1 cellular context compared by ENCODE assay signal in genomic region chr7:66995045-66995776, GRCh38.
TF ChIP-seq lines count a peak whose summit lies in the region.
"Not testable (repeated sequence)": the region's sequence is repeated elsewhere in the genome, so short reads cannot be mapped to it uniquely, and the experiment has no call there.

Gene SBDS, minus strand, starts transcription at chr7:66995586. Its CDS starts 169 bp downstream, at chr7:66995417.

TF ChIP-seq in HepG2, 621 proteins besides CTCF, POLR2A, EP300 and RAD21 (continued from another document and continues in another):
- 0 out of 2 replicates have a peak, but pooled peaks have one; percentile 8 for TF ChIP-seq ZNF564 (CRISPR knock-in tag; IDR thresholded peaks at IDR 0.05)
- TF ChIP-seq MXI1 (IDR thresholded peaks at IDR 0.05; ENCODE audit: borderline replicate concordance, low read depth, low read length), result peak; percentile 53; the same call in 1 of the 3 replicates
- 0 out of 2 replicates have a peak, but pooled peaks have one; percentile 31 for TF ChIP-seq HNRNPL (IDR thresholded peaks at IDR 0.05; ENCODE audit: low read depth, low read length)
- not testable (repeated sequence) for TF ChIP-seq NONO (IDR thresholded peaks at IDR 0.05); MAZ (IDR thresholded peaks at IDR 0.05; ENCODE audit: borderline replicate concordance, low read depth, low read length); FOXP1 (IDR thresholded peaks at IDR 0.05); HNF1A (IDR thresholded peaks at IDR 0.05; ENCODE audit: low read depth)
- peak; percentile 57 for TF ChIP-seq NONO (CRISPR knock-in tag; conservative IDR thresholded peaks at IDR 0.05)
- TF ChIP-seq MAZ (CRISPR knock-in tag; IDR thresholded peaks at IDR 0.05; ENCODE audit: low read depth), result 0 out of 2 replicates have a peak, but pooled peaks have one; percentile 40
- peak; percentile 33; the same call in 1 of the 2 replicates for TF ChIP-seq SP4 (CRISPR knock-in tag; IDR thresholded peaks at IDR 0.05)
- peak; percentile 56 for TF ChIP-seq MED8 (CRISPR knock-in tag; IDR thresholded peaks at IDR 0.05; ENCODE audit: insufficient replicate concordance)
- peak; percentile 69; the same call in 1 of the 2 replicates for TF ChIP-seq ZNF788 (CRISPR knock-in tag; IDR thresholded peaks at IDR 0.05; ENCODE audit: borderline replicate concordance)
- 0 out of 2 replicates have a peak, but pooled peaks have one; percentile 10 for TF ChIP-seq ZNF646 (CRISPR knock-in tag; IDR thresholded peaks at IDR 0.05)
- TF ChIP-seq ZSCAN31 (CRISPR knock-in tag; IDR thresholded peaks at IDR 0.05; ENCODE audit: low read depth), result peak; percentile 75; the same call in 1 of the 2 replicates
- TF ChIP-seq KLF11 (CRISPR knock-in tag; IDR thresholded peaks at IDR 0.05), result peak; percentile 70; the same call in 1 of the 2 replicates
- TF ChIP-seq FOXP1 (CRISPR knock-in tag; IDR thresholded peaks at IDR 0.05), result peak; percentile 34; the same call in 1 of the 2 replicates
- TF ChIP-seq RARA (CRISPR knock-in tag; IDR thresholded peaks at IDR 0.05), result peak; percentile 24; the same call in 1 of the 2 replicates
- peak; percentile 76 for TF ChIP-seq ARID3A (IDR thresholded peaks at IDR 0.05; ENCODE audit: low read depth, low read length)
- peak; percentile 65 for TF ChIP-seq SP2 (CRISPR knock-in tag; IDR thresholded peaks at IDR 0.05)
- TF ChIP-seq MXD1 (CRISPR knock-in tag; IDR thresholded peaks at IDR 0.05), result 0 out of 2 replicates have a peak, but pooled peaks have one; percentile 16
- TF ChIP-seq ZNF782 (CRISPR knock-in tag; IDR thresholded peaks at IDR 0.05; ENCODE audit: borderline replicate concordance), result 0 out of 2 replicates have a peak, but pooled peaks have one; percentile 52
- TF ChIP-seq ZC3H13 (CRISPR knock-in tag; IDR thresholded peaks at IDR 0.05), result 0 out of 2 replicates have a peak, but pooled peaks have one; percentile 50
- TF ChIP-seq ZNF18 (CRISPR knock-in tag; IDR thresholded peaks at IDR 0.05; ENCODE audit: insufficient replicate concordance), result peak; percentile 18
- TF ChIP-seq CEBPG (CRISPR knock-in tag; IDR thresholded peaks at IDR 0.05), result peak; percentile 15; the same call in 1 of the 2 replicates
- peak; percentile 89 for TF ChIP-seq TAF1 (CRISPR knock-in tag; IDR thresholded peaks at IDR 0.05)
- TF ChIP-seq ATF1 (CRISPR knock-in tag; IDR thresholded peaks at IDR 0.05), result peak; percentile 67
- peak; percentile 50; the same call in 1 of the 2 replicates for TF ChIP-seq MEF2D (CRISPR knock-in tag; IDR thresholded peaks at IDR 0.05)
- 0 out of 2 replicates have a peak, but pooled peaks have one; percentile 64 for TF ChIP-seq ZBTB21 (CRISPR knock-in tag; IDR thresholded peaks at IDR 0.05)
- peak; percentile 33; the same call in 1 of the 2 replicates for TF ChIP-seq ZNF510 (CRISPR knock-in tag; IDR thresholded peaks at IDR 0.05; ENCODE audit: low read depth)
- peak; percentile 96 for TF ChIP-seq FOXK1 (CRISPR knock-in tag; IDR thresholded peaks at IDR 0.05; ENCODE audit: borderline replicate concordance, low read depth)
- peak; percentile 80 for TF ChIP-seq DRAP1 (CRISPR knock-in tag; IDR thresholded peaks at IDR 0.05)
- 0 out of 2 replicates have a peak, but pooled peaks have one; percentile 60 for TF ChIP-seq YEATS2 (CRISPR knock-in tag; IDR thresholded peaks at IDR 0.05; ENCODE audit: borderline replicate concordance)
- TF ChIP-seq SRF (IDR thresholded peaks at IDR 0.05; ENCODE audit: low read depth, low read length), result peak; percentile 92
- 0 out of 2 replicates have a peak, but pooled peaks have one; percentile 10 for TF ChIP-seq HNF1A (CRISPR knock-in tag; IDR thresholded peaks at IDR 0.05; ENCODE audit: borderline replicate concordance)
- TF ChIP-seq MTF2 (CRISPR knock-in tag; IDR thresholded peaks at IDR 0.05; ENCODE audit: borderline replicate concordance), result peak; percentile 58; the same call in 1 of the 2 replicates
- TF ChIP-seq ZNF580 (CRISPR knock-in tag; IDR thresholded peaks at IDR 0.05; ENCODE audit: borderline replicate concordance, low read depth), result 0 out of 2 replicates have a peak, but pooled peaks have one; percentile 25
- peak; percentile 24 for TF ChIP-seq STAG1 (CRISPR knock-in tag; IDR thresholded peaks at IDR 0.05)
